ENCODE assay signal across 18 cellular contexts in genomic region chr5:135320718-135321484, GRCh38.
DNase-seq lines count a peak whose midpoint lies in the region; ATAC-seq and TF ChIP-seq lines count a peak whose summit lies in the region.
"Had no signal": no experiment of that assay in that cellular context is flagged by ENCODE, and none has a peak within 500 bp of the region (broad histone marks: within the 10 kb centered on the region; RNA-seq: fewer than 3 reads in every experiment).

No MANE protein-coding gene starts in this region.

- H3K36me3 Mint-ChIP-seq in nephron progenitor cell (ENCODE audit: low read depth): peaks cover 5% of the 10 kb centered on the region
- H3K36me3 Mint-ChIP-seq: IgD-negative memory B cell had no signal

- in situ Hi-C loops in GM13976 (cut with MboI; ENCODE audit: low sequenced_read_pairs, unreplicated experiment): no loop called here

- no peaks in the 10 kb centered on the region for H3K4me1 ChIP-seq in HEK293 (ENCODE audit: control insufficient read depth, insufficient read depth, low read length)
- H3K4me1 ChIP-seq: SJSA1 had no signal

- POLR2A ChIA-PET in HEK293 (lab: Yijun Ruan, JAX): no interaction called here

- no peak overlapping the region for H3K27ac ChIP-seq in HEK293 (ENCODE audit: extremely low read depth, low read depth, low read length)
- H3K27ac ChIP-seq in coronary artery: no peak overlapping the region
- H3K27ac ChIP-seq: PC-9, SJSA1 had no signal

- H3K9me3 ChIP-seq in HEK293 (ENCODE audit: control insufficient read depth, insufficient read depth, low read depth, low read length): no peaks in the 10 kb centered on the region
- H3K9me3 ChIP-seq: SJSA1 had no signal

- H3K9me3 Mint-ChIP-seq in nephron progenitor cell: peaks cover 3% of the 10 kb centered on the region
- H3K9me3 Mint-ChIP-seq: IgD-negative memory B cell had no signal

- peak; percentile 32 for DNase-seq in activated CD8-positive, alpha-beta memory T cell treated with anti-CD3 and anti-CD28 coated beads for 24 hours
- DNase-seq in activated CD8-positive, alpha-beta memory T cell treated with anti-CD3 and anti-CD28 coated beads, Interleukin-2, amount 50 U/mL, for 4 hours: no peak
- peak; percentile 54 for DNase-seq in coronary artery (ENCODE audit: low spot score)
- DNase-seq in nephron progenitor cell: no peak
- no peak for DNase-seq in GM13976 (ENCODE audit: low spot score)
- DNase-seq: AML-193, DMS53, Kasumi-1, NCI-H1105, NCI-H187 treated with DMSO at 0.1 percent for 48 hours, NCI-H446, PC-9 had no signal

- no peak overlapping the region for H3K4me3 Mint-ChIP-seq in nephron progenitor cell
- H3K4me3 Mint-ChIP-seq: CD14-positive monocyte, IgD-negative memory B cell had no signal

- TF ChIP-seq CTCF in HEK293 (tag by site-specific recombination; IDR thresholded peaks at IDR 0.05) (no peak), coronary artery (IDR thresholded peaks at IDR 0.05) (no peak), nephron progenitor cell (IDR thresholded peaks at IDR 0.05) (no peak), GM13976 (IDR thresholded peaks at IDR 0.05; ENCODE audit: borderline replicate concordance, control extremely low read depth, extremely low read depth, insufficient read depth, missing control alignments) (no peak)

- H3K4me3 ChIP-seq in HEK293 (ENCODE audit: low read depth, low read length) (no peak overlapping the region), coronary artery (no peak overlapping the region)
- H3K4me3 ChIP-seq: PC-9, SJSA1 had no signal

- peak overlapping the region; percentile 58 for H3K27ac Mint-ChIP-seq in nephron progenitor cell

- ATAC-seq in GM19467 (IDR thresholded peaks at IDR 0.05; ENCODE audit: unreplicated experiment) (no peak), HG02678 (IDR thresholded peaks at IDR 0.05; ENCODE audit: unreplicated experiment) (no peak)

- H3K4me1 Mint-ChIP-seq in nephron progenitor cell: peaks cover 19% of the 10 kb centered on the region
- H3K4me1 Mint-ChIP-seq: CD14-positive monocyte, IgD-negative memory B cell had no signal

- CTCF ChIA-PET in HEK293 (lab: Yijun Ruan, JAX): interaction anchor here (0.8 kb wide), 1 partner anchor 19 kb away, joined by 3 read pairs; no protein-coding TSS in a partner anchor

- H3K36me3 ChIP-seq in HEK293 (ENCODE audit: control insufficient read depth in 2 of 2, insufficient read depth in 1 of 2, low read length in 2 of 2): no peaks in the 10 kb centered on the region
- H3K36me3 ChIP-seq: SJSA1 had no signal

- H3K27me3 Mint-ChIP-seq in nephron progenitor cell (ENCODE audit: low read depth, poor library complexity): peaks cover 4% of the 10 kb centered on the region
- H3K27me3 Mint-ChIP-seq: IgD-negative memory B cell had no signal

TF ChIP-seq in HEK293, 187 proteins besides CTCF, POLR2A, EP300 and RAD21:
- TF ChIP-seq ZFHX2 (tag by site-specific recombination; conservative IDR thresholded peaks at IDR 0.05) (no peak), PRDM6 (tag by site-specific recombination; IDR thresholded peaks at IDR 0.05) (no peak), ZBTB17 (tag by site-specific recombination; IDR thresholded peaks at IDR 0.05) (0 out of 2 replicates have a peak, but pooled peaks have one; percentile 3), PRDM4 (tag by site-specific recombination; IDR thresholded peaks at IDR 0.05) (no peak), ATF2 (tag by site-specific recombination; IDR thresholded peaks at IDR 0.05; ENCODE audit: low read depth) (no peak), ZNF202 (tag by site-specific recombination; IDR thresholded peaks at IDR 0.05; ENCODE audit: borderline replicate concordance) (no peak), ZNF140 (tag by site-specific recombination; IDR thresholded peaks at IDR 0.05) (no peak)
- TF ChIP-seq, protein P1, sequence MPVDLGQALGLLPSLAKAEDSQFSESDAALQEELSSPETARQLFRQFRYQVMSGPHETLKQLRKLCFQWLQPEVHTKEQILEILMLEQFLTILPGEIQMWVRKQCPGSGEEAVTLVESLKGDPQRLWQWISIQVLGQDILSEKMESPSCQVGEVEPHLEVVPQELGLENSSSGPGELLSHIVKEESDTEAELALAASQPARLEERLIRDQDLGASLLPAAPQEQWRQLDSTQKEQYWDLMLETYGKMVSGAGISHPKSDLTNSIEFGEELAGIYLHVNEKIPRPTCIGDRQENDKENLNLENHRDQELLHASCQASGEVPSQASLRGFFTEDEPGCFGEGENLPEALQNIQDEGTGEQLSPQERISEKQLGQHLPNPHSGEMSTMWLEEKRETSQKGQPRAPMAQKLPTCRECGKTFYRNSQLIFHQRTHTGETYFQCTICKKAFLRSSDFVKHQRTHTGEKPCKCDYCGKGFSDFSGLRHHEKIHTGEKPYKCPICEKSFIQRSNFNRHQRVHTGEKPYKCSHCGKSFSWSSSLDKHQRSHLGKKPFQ (tag by site-specific recombination; IDR thresholded peaks at IDR 0.05): no peak

Comparison
In these comparisons a context has a peak if more than half of its experiments do, and no peak if none do; other contexts are left out.
1. DNase-seq: peak in activated CD8-positive, alpha-beta memory T cell treated with anti-CD3 and anti-CD28 coated beads for 24 hours (single experiment) and coronary artery (single experiment); none in activated CD8-positive, alpha-beta memory T cell treated with anti-CD3 and anti-CD28 coated beads, Interleukin-2, amount 50 U/mL, for 4 hours (single experiment), nephron progenitor cell (single experiment) and GM13976 (single experiment).